ENCODE assay signal across 8 cellular contexts in the genomic region with DNA sequence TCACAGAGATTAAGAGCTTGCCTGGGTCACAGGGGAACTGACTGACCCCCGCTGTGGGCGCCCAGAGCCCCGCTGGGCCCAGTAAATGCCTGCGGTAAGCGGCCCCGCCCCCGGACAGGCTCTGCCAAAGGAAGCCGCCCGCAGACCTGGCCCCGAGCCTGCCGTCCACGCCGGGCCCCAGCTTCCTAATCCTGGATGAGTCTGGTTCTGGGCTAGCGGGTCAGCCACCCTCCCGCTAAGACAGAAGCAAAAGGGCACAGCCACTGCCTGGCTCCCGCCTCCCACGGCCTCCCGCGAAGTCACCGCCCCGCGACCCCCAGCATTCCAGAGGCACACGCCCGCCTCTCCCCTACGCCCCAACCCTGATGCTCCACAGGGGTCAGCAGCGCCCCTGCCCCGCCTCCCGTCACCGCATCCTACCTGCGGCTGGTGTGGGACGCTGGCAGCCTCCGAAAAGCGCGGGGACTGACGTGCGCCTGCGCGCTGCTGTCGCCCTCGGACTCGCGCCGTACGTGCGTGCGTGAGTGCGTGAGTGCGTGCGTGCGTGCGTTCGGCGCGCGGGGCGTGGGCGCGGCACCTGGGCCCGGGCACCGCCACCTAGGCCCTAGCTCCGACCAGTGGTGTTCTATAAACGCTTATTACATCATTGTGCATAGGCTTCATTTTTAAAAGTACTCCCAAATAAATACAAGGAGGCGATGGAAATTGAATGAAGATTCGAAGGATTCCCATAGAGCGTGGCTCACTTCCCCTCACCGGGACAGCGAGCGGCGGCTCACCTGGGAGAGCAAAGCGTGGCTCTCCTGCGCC. TPM values are rescaled to one million over a fixed set of nuclear protein-coding genes. Genes with fewer than 3 reads are reported as not detected.
A peak's percentile ranks its signal among the peaks of the same experiment; 100 is the strongest.
DNase-seq lines count a peak whose midpoint lies in the region; ATAC-seq and TF ChIP-seq lines count a peak whose summit lies in the region.

A gene with protein sequence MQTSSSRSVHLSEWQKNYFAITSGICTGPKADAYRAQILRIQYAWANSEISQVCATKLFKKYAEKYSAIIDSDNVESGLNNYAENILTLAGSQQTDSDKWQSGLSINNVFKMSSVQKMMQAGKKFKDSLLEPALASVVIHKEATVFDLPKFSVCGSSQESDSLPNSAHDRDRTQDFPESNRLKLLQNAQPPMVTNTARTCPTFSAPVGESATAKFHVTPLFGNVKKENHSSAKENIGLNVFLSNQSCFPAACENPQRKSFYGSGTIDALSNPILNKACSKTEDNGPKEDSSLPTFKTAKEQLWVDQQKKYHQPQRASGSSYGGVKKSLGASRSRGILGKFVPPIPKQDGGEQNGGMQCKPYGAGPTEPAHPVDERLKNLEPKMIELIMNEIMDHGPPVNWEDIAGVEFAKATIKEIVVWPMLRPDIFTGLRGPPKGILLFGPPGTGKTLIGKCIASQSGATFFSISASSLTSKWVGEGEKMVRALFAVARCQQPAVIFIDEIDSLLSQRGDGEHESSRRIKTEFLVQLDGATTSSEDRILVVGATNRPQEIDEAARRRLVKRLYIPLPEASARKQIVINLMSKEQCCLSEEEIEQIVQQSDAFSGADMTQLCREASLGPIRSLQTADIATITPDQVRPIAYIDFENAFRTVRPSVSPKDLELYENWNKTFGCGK (minus strand): TSS at position 470 of the 810 bp plus-strand sequence. CDS start 3,063 bp downstream, outside the sequence.

- H3K9me3 Mint-ChIP-seq in CD8-positive, alpha-beta T cell: no peaks in the 10 kb centered on the region
- no peaks in the 10 kb centered on the region for H3K9me3 Mint-ChIP-seq in memory B cell

- H3K4me3 Mint-ChIP-seq in CD8-positive, alpha-beta T cell: peak within 1 kb of the TSS; percentile 91
- peak within 1 kb of the TSS; percentile 90 for H3K4me3 Mint-ChIP-seq in memory B cell

- peaks cover 21% of the 10 kb centered on the region for H3K36me3 Mint-ChIP-seq in CD8-positive, alpha-beta T cell
- H3K36me3 Mint-ChIP-seq in memory B cell: peaks cover 20% of the 10 kb centered on the region

- H3K9me3 ChIP-seq in CD8-positive, alpha-beta T cell (ENCODE audit: low read length): no peaks in the 10 kb centered on the region
- no peaks in the 10 kb centered on the region for H3K9me3 ChIP-seq in effector memory CD4-positive, alpha-beta T cell (ENCODE audit: control insufficient read depth, low read length)

- TF ChIP-seq CTCF in CD8-positive, alpha-beta T cell (IDR thresholded peaks at IDR 0.05): no peak

- H3K36me3 ChIP-seq in CD8-positive, alpha-beta T cell (ENCODE audit: insufficient read depth, low read length): peaks cover 4% of the 10 kb centered on the region
- peaks cover 7% of the 10 kb centered on the region for H3K36me3 ChIP-seq in effector memory CD4-positive, alpha-beta T cell (ENCODE audit: control insufficient read depth, insufficient read depth, low read length)

- H3K4me3 ChIP-seq in CD8-positive, alpha-beta T cell (ENCODE audit: low read depth, low read length): peak within 1 kb of the TSS; percentile 79
- peak within 1 kb of the TSS; percentile 67 for H3K4me3 ChIP-seq in effector memory CD4-positive, alpha-beta T cell (ENCODE audit: insufficient read depth, low read depth, low read length, poor library complexity, severe bottlenecking)

- intact Hi-C loops in CD8-positive, alpha-beta T cell (cut with DNase I, micrococcal nuclease): no loop called here

- POLR2A ChIA-PET in CD8-positive, alpha-beta T cell (lab: Charles Lee): interaction anchor here (0.6 to 2.0 kb wide), 4 partner anchors 11 to 382 kb away, joined by 3 to 5 read pairs (median 3); no protein-coding TSS in a partner anchor

- DNase-seq in CD8-positive, alpha-beta T cell: peak; percentile 50 to 90 (median 78)
- DNase-seq in NCI-H82 treated with DMSO at 0.1 percent for 48 hours (lab: John Stamatoyannopoulos, UW; ENCODE audit: unreplicated experiment): peak; percentile 10
- peak; percentile 92 for DNase-seq in activated CD8-positive, alpha-beta memory T cell treated with anti-CD3 and anti-CD28 coated beads for 24 hours
- peak; percentile 44 to 66 (median 61) for DNase-seq in effector memory CD4-positive, alpha-beta T cell
- DNase-seq in memory B cell (ENCODE audit: low spot score in 2 of 2): peak; percentile 64 to 68
- peak; percentile 52 for DNase-seq in stimulated activated CD8-positive, alpha-beta memory T cell treated with anti-CD3 and anti-CD28 coated beads, Interleukin-12 subunit alpha, Interleukin-12 subunit beta, amount 100 ng/mL, for 24 hours (ENCODE audit: extremely low read depth)

- no peaks in the 10 kb centered on the region for H3K27me3 ChIP-seq in CD8-positive, alpha-beta T cell (ENCODE audit: insufficient read depth, low read length)
- H3K27me3 ChIP-seq in effector memory CD4-positive, alpha-beta T cell (replicated peaks; ENCODE audit: control insufficient read depth, insufficient read depth, low read length, poor library complexity, severe bottlenecking): no peaks in the 10 kb centered on the region

- CTCF ChIA-PET in CD8-positive, alpha-beta T cell (lab: Charles Lee): interaction anchor here (1.5 to 2.6 kb wide), 4 partner anchors 10 to 357 kb away, joined by 3 to 8 read pairs (median 5); a partner anchor contains a TSS

- peaks cover 26% of the 10 kb centered on the region for H3K4me1 Mint-ChIP-seq in CD8-positive, alpha-beta T cell (ENCODE audit: low read depth)
- peaks cover 6% of the 10 kb centered on the region for H3K4me1 Mint-ChIP-seq in memory B cell

- peak; percentile 96 for ATAC-seq in CD8-positive, alpha-beta T cell
- ATAC-seq in GM19452 (IDR thresholded peaks at IDR 0.05; ENCODE audit: unreplicated experiment): peak; percentile 80
- peak; percentile 81 for ATAC-seq in HG03571 (IDR thresholded peaks at IDR 0.05; ENCODE audit: unreplicated experiment)
- peak; percentile 98 for ATAC-seq in memory B cell (ENCODE audit: low read depth)

- peak within 1 kb of the TSS; percentile 80 for H3K27ac ChIP-seq in CD8-positive, alpha-beta T cell (ENCODE audit: low read depth, low read length)
- H3K27ac ChIP-seq in effector memory CD4-positive, alpha-beta T cell (ENCODE audit: insufficient read depth, low read length, poor library complexity, severe bottlenecking): peak within 1 kb of the TSS; percentile 74

- H3K4me1 ChIP-seq in CD8-positive, alpha-beta T cell (ENCODE audit: insufficient read depth, low read length): peaks cover 18% of the 10 kb centered on the region
- peaks cover 4% of the 10 kb centered on the region for H3K4me1 ChIP-seq in effector memory CD4-positive, alpha-beta T cell (ENCODE audit: control insufficient read depth, insufficient read depth, low read length, poor library complexity, severe bottlenecking)

- H3K27ac Mint-ChIP-seq in CD8-positive, alpha-beta T cell: peak within 1 kb of the TSS; percentile 93
- H3K27ac Mint-ChIP-seq in memory B cell: peak within 1 kb of the TSS; percentile 92

- no peaks in the 10 kb centered on the region for H3K27me3 Mint-ChIP-seq in CD8-positive, alpha-beta T cell (ENCODE audit: low read depth)
- H3K27me3 Mint-ChIP-seq in memory B cell: no peaks in the 10 kb centered on the region

RNA-seq across cellular contexts. Expression of the gene that starts here (rescaled TPM):
- total RNA-seq in CD8-positive, alpha-beta T cell: 10 to 100 TPM; 11.3 to 12.7 TPM

Comparison
In these comparisons a context has a peak if more than half of its experiments do, and no peak if none do; other contexts are left out.
1. Peak in every context shown above with its lines: DNase-seq, ATAC-seq, H3K4me3 ChIP-seq and H3K27ac ChIP-seq.
2. DNase-seq: peak in every context shown above with its lines; median percentile 92 in activated CD8-positive, alpha-beta memory T cell treated with anti-CD3 and anti-CD28 coated beads for 24 hours; 78 in CD8-positive, alpha-beta T cell; 66 in memory B cell; 61 in effector memory CD4-positive, alpha-beta T cell; 52 in stimulated activated CD8-positive, alpha-beta memory T cell treated with anti-CD3 and anti-CD28 coated beads, Interleukin-12 subunit alpha, Interleukin-12 subunit beta, amount 100 ng/mL, for 24 hours; 10 in NCI-H82 treated with DMSO at 0.1 percent for 48 hours.